Comparison of ENCODE assay signal across 17 cellular contexts in genomic region chr19:7670790-7671189, GRCh38. TPM values are rescaled to one million over a fixed set of nuclear protein-coding genes. Genes with fewer than 3 reads are reported as not detected.
A peak's percentile ranks its signal among the peaks of the same experiment; 100 is the strongest.
DNase-seq lines count a peak whose midpoint lies in the region; ATAC-seq and TF ChIP-seq lines count a peak whose summit lies in the region.
"Had no signal": no experiment of that assay in that cellular context is flagged by ENCODE, and none has a peak within 500 bp of the region (broad histone marks: within the 10 kb centered on the region; RNA-seq: fewer than 3 reads in every experiment).

No MANE protein-coding gene starts in this region.

- WGBS in iPS DF 6.9 (ENCODE audit: insufficient coverage, insufficient read length): no CpG with 5 or more reads among the region's 9 CpGs
- WGBS in ovary, 3 donors: 15 to 30% (median 29%) methylated on average over 9 of the region's 9 CpGs

- intact Hi-C loops in activated B cell treated with CpG ODN at 0.5 μM for 24 hours (cut with micrococcal nuclease): loop anchor here (10.0 kb wide), 1 partner anchor 316 kb away; no protein-coding TSS in a partner anchor
- intact Hi-C loops in ovary (cut with DNase I): loop anchor here in 1 of 4 donors (10.0 kb wide), 1 partner anchor 316 kb away; no protein-coding TSS in a partner anchor

- H3K27me3 ChIP-seq in iPS DF 6.9 (ENCODE audit: control insufficient read depth, insufficient read depth, low read length): no peaks in the 10 kb centered on the region; the same call in 1 of the 2 replicates
- H3K27me3 ChIP-seq in ovary: no peaks in the 10 kb centered on the region

- H3K36me3 ChIP-seq in iPS DF 6.9 (ENCODE audit: control insufficient read depth, insufficient read depth, low read length) (no peaks in the 10 kb centered on the region), ovary (no peaks in the 10 kb centered on the region)
- H3K36me3 ChIP-seq: gastroesophageal sphincter had no signal

- peak overlapping the region; percentile 63 for H3K4me3 Mint-ChIP-seq in activated naive CD4-positive, alpha-beta T cell treated with anti-CD3 and anti-CD28 coated beads, Interleukin-2, amount 10 ng/mL, durations not matched to agents 7 days and 5 days
- peak overlapping the region; percentile 64 for H3K4me3 Mint-ChIP-seq in activated B cell treated with CpG ODN at 0.5 μM for 24 hours
- peak overlapping the region; percentile 71 to 80 for H3K4me3 Mint-ChIP-seq in stimulated activated naive B cell treated with anti-CD40 and anti-IgM and Interleukin-4, amounts not matched to agents 10 μg/mL and 1 μg/mL and 100 μg/mL, for 72 hours

- no peak for TF ChIP-seq POLR2A in ovary (IDR thresholded peaks at IDR 0.05)

- CTCF ChIA-PET in activated naive CD4-positive, alpha-beta T cell treated with anti-CD3 and anti-CD28 coated beads, Interleukin-2, amount 10 ng/mL, durations not matched to agents 7 days and 5 days (lab: Charles Lee): interaction anchor here (3.2 kb wide), 1 partner anchor 10 kb away, joined by 7 read pairs; the partner anchor contains the start of gene TRAPPC5
- CTCF ChIA-PET in activated B cell treated with CpG ODN at 0.5 μM for 24 hours (lab: Charles Lee): no interaction called here

- no peak for DNase-seq in activated naive CD4-positive, alpha-beta T cell treated with anti-CD3 and anti-CD28 coated beads, Interleukin-2, amount 10 ng/mL, durations not matched to agents 7 days and 5 days
- DNase-seq in activated naive CD4-positive, alpha-beta T cell treated with anti-CD3 and anti-CD28 coated beads, Interleukin-2, amount 50 U/mL, for 72 hours (ENCODE audit: low spot score in 2 of 2): no peak
- no peak for DNase-seq in activated B cell treated with CpG ODN at 0.5 μM for 24 hours
- no peak for DNase-seq in iPS DF 6.9 (ENCODE audit: low read depth, low spot score)
- no peak for DNase-seq in stimulated activated naive B cell treated with anti-CD40 and anti-IgM and Interleukin-4, amounts not matched to agents 10 μg/mL and 1 μg/mL and 100 μg/mL, for 72 hours
- no peak for DNase-seq in ovary
- DNase-seq in activated CD8-positive, alpha-beta memory T cell treated with anti-CD3 and anti-CD28 coated beads, Interleukin-2, amount 50 U/mL, for 48 hours: no peak
- DNase-seq: kidney glomerular epithelial cell, NCI-H2029, NCI-H748 treated with DMSO at 0.1 percent for 48 hours, T-helper 9 cell had no signal

- peak overlapping the region; percentile 70 for H3K4me3 ChIP-seq in iPS DF 6.9 (ENCODE audit: low read length)
- H3K4me3 ChIP-seq in ovary: no peak overlapping the region
- H3K4me3 ChIP-seq: gastroesophageal sphincter had no signal

- H3K27ac ChIP-seq in iPS DF 6.9 (ENCODE audit: low read length): no peak overlapping the region
- H3K27ac ChIP-seq in ovary: no peak overlapping the region
- H3K27ac ChIP-seq: gastroesophageal sphincter had no signal

- H3K36me3 Mint-ChIP-seq in activated naive CD4-positive, alpha-beta T cell treated with anti-CD3 and anti-CD28 coated beads, Interleukin-2, amount 10 ng/mL, durations not matched to agents 7 days and 5 days: peaks cover 2% of the 10 kb centered on the region
- peaks cover 0 to 5% of the 10 kb centered on the region in 2 donors for H3K36me3 Mint-ChIP-seq in activated naive CD4-positive, alpha-beta T cell treated with anti-CD3 and anti-CD28 coated beads, Interleukin-2, amount 50 U/mL, for 72 hours
- H3K36me3 Mint-ChIP-seq in activated B cell treated with CpG ODN at 0.5 μM for 24 hours (ENCODE audit: low read depth): no peaks in the 10 kb centered on the region
- H3K36me3 Mint-ChIP-seq in stimulated activated naive B cell treated with anti-CD40 and anti-IgM and Interleukin-4, amounts not matched to agents 10 μg/mL and 1 μg/mL and 100 μg/mL, for 72 hours: peaks cover 0 to 3% of the 10 kb centered on the region in 2 donors
- H3K36me3 Mint-ChIP-seq: activated CD4-positive, alpha-beta memory T cell treated with anti-CD3 and anti-CD28 coated beads for 36 hours had no signal

- TF ChIP-seq CTCF in activated B cell treated with CpG ODN at 0.5 μM for 24 hours (IDR thresholded peaks at IDR 0.05): no peak
- no peak for TF ChIP-seq CTCF in ovary (IDR thresholded peaks at IDR 0.05)

- no peak overlapping the region for H3K27ac Mint-ChIP-seq in activated naive CD4-positive, alpha-beta T cell treated with anti-CD3 and anti-CD28 coated beads, Interleukin-2, amount 10 ng/mL, durations not matched to agents 7 days and 5 days
- H3K27ac Mint-ChIP-seq in activated naive CD4-positive, alpha-beta T cell treated with anti-CD3 and anti-CD28 coated beads, Interleukin-2, amount 50 U/mL, for 72 hours: no peak overlapping the region
- no peak overlapping the region for H3K27ac Mint-ChIP-seq in activated B cell treated with CpG ODN at 0.5 μM for 24 hours
- H3K27ac Mint-ChIP-seq in stimulated activated naive B cell treated with anti-CD40 and anti-IgM and Interleukin-4, amounts not matched to agents 10 μg/mL and 1 μg/mL and 100 μg/mL, for 72 hours: no peak overlapping the region
- H3K27ac Mint-ChIP-seq: activated CD4-positive, alpha-beta memory T cell treated with anti-CD3 and anti-CD28 coated beads for 36 hours had no signal

- peaks cover 32% of the 10 kb centered on the region for H3K4me1 Mint-ChIP-seq in activated naive CD4-positive, alpha-beta T cell treated with anti-CD3 and anti-CD28 coated beads, Interleukin-2, amount 10 ng/mL, durations not matched to agents 7 days and 5 days
- H3K4me1 Mint-ChIP-seq in activated B cell treated with CpG ODN at 0.5 μM for 24 hours: peaks cover 14% of the 10 kb centered on the region
- H3K4me1 Mint-ChIP-seq in stimulated activated naive B cell treated with anti-CD40 and anti-IgM and Interleukin-4, amounts not matched to agents 10 μg/mL and 1 μg/mL and 100 μg/mL, for 72 hours: peaks cover 11 to 14% of the 10 kb centered on the region in 2 donors

- no peak for TF ChIP-seq EP300 in ovary (IDR thresholded peaks at IDR 0.05)

- no peaks in the 10 kb centered on the region for H3K9me3 Mint-ChIP-seq in activated naive CD4-positive, alpha-beta T cell treated with anti-CD3 and anti-CD28 coated beads, Interleukin-2, amount 10 ng/mL, durations not matched to agents 7 days and 5 days
- no peaks in the 10 kb centered on the region for H3K9me3 Mint-ChIP-seq in activated naive CD4-positive, alpha-beta T cell treated with anti-CD3 and anti-CD28 coated beads, Interleukin-2, amount 50 U/mL, for 72 hours
- H3K9me3 Mint-ChIP-seq in activated B cell treated with CpG ODN at 0.5 μM for 24 hours: no peaks in the 10 kb centered on the region
- H3K9me3 Mint-ChIP-seq in stimulated activated naive B cell treated with anti-CD40 and anti-IgM and Interleukin-4, amounts not matched to agents 10 μg/mL and 1 μg/mL and 100 μg/mL, for 72 hours: peaks cover 0 to 2% of the 10 kb centered on the region in 2 donors

- peaks cover 83% of the 10 kb centered on the region for H3K27me3 Mint-ChIP-seq in activated naive CD4-positive, alpha-beta T cell treated with anti-CD3 and anti-CD28 coated beads, Interleukin-2, amount 10 ng/mL, durations not matched to agents 7 days and 5 days
- peaks cover 40% of the 10 kb centered on the region for H3K27me3 Mint-ChIP-seq in activated B cell treated with CpG ODN at 0.5 μM for 24 hours
- H3K27me3 Mint-ChIP-seq in stimulated activated naive B cell treated with anti-CD40 and anti-IgM and Interleukin-4, amounts not matched to agents 10 μg/mL and 1 μg/mL and 100 μg/mL, for 72 hours: peaks cover 53 to 61% of the 10 kb centered on the region in 2 donors

- no peak for ATAC-seq in activated naive CD4-positive, alpha-beta T cell treated with anti-CD3 and anti-CD28 coated beads, Interleukin-2, amount 50 U/mL, for 72 hours
- ATAC-seq in activated B cell treated with CpG ODN at 0.5 μM for 24 hours (ENCODE audit: low read depth) (no peak), SK-N-SH treated with all-trans-retinoic acid at 6 μM for 48 hours (no peak)
- peak in 1 of 2 donors; percentile 26 for ATAC-seq in stimulated activated naive B cell treated with anti-CD40 and anti-IgM and Interleukin-4, amounts not matched to agents 10 μg/mL and 1 μg/mL and 100 μg/mL, for 72 hours (replicated peaks)
- ATAC-seq: gastroesophageal sphincter had no signal

- H3K9me3 ChIP-seq in iPS DF 6.9 (ENCODE audit: control insufficient read depth, insufficient read depth, low read length) (no peaks in the 10 kb centered on the region), ovary (no peaks in the 10 kb centered on the region)

- POLR2A ChIA-PET in activated B cell treated with CpG ODN at 0.5 μM for 24 hours (lab: Charles Lee): interaction anchor here (0.6 to 1.2 kb wide), 2 partner anchors 8 to 17 kb away, joined by 4 to 9 read pairs; no protein-coding TSS in a partner anchor

- 0 out of 2 replicates have a peak, but pooled peaks cover 4% of the 10 kb centered on the region for H3K4me1 ChIP-seq in iPS DF 6.9 (ENCODE audit: control insufficient read depth, insufficient read depth, low read length)
- no peaks in the 10 kb centered on the region for H3K4me1 ChIP-seq in ovary (ENCODE audit: insufficient read depth)
- H3K4me1 ChIP-seq: gastroesophageal sphincter had no signal

TF ChIP-seq in SK-N-SH treated with all-trans-retinoic acid at 6 μM for 48 hours, 23 proteins besides CTCF, POLR2A, EP300 and RAD21 (continues in another document):
- TF ChIP-seq TCF4 (CRISPR knock-in tag; IDR thresholded peaks at IDR 0.05; ENCODE audit: borderline replicate concordance) (no peak), ESRRG (CRISPR knock-in tag; IDR thresholded peaks at IDR 0.05) (no peak)

RNA-seq across cellular contexts. Expression of gene RETN, which starts 1.9 kb away (rescaled TPM):
- total RNA-seq in activated naive CD4-positive, alpha-beta T cell treated with anti-CD3 and anti-CD28 coated beads, Interleukin-2, amount 50 U/mL, for 72 hours: not detected
- not detected in 2 replicates for total RNA-seq in activated B cell treated with CpG ODN at 0.5 μM for 24 hours
- total RNA-seq in ovary: under 1 TPM in 1 of 7 donors, not detected in 6; 0.52 TPM
- polyA plus RNA-seq in ovary: under 1 TPM; 0.46 to 0.48 TPM
- total RNA-seq: activated CD4-positive, alpha-beta memory T cell treated with anti-CD3 and anti-CD28 coated beads for 36 hours; Daoy; gastroesophageal sphincter; pulmonary artery endothelial cell had no signal

RNA-seq across cellular contexts. Expression of gene MCEMP1, which starts 6.1 kb away (rescaled TPM):
- not detected for total RNA-seq in activated naive CD4-positive, alpha-beta T cell treated with anti-CD3 and anti-CD28 coated beads, Interleukin-2, amount 50 U/mL, for 72 hours
- not detected in 2 replicates for total RNA-seq in activated B cell treated with CpG ODN at 0.5 μM for 24 hours
- total RNA-seq in ovary: under 1 TPM in 3 of 7 donors, not detected in 4; 0.23 to 0.83 (median 0.27) TPM
- polyA plus RNA-seq in ovary: under 1 TPM in 1 of 2 donors, not detected in 1; 0.06 TPM
- total RNA-seq: activated CD4-positive, alpha-beta memory T cell treated with anti-CD3 and anti-CD28 coated beads for 36 hours; Daoy; pulmonary artery endothelial cell; temporal lobe had no signal

RNA-seq across cellular contexts. Expression of gene TRAPPC5, which starts 9.8 kb away (rescaled TPM):
- total RNA-seq in activated naive CD4-positive, alpha-beta T cell treated with anti-CD3 and anti-CD28 coated beads, Interleukin-2, amount 50 U/mL, for 72 hours: 10 to 100 TPM; 58.9 to 84.4 TPM
- total RNA-seq in activated B cell treated with CpG ODN at 0.5 μM for 24 hours (110 and 123 TPM in 2 replicates), ovary (100 to 1,000 TPM in 1 of 7 donors, 10 to 100 TPM in 6; 44.0 to 111 (median 69.3) TPM)
- 10 to 100 TPM in 1 of 2 donors, under 1 TPM in 1; 0.32 to 57.2 TPM for polyA plus RNA-seq in ovary

RNA-seq across cellular contexts. Expression of gene FCER2, which starts 31.1 kb away (rescaled TPM):
- under 1 TPM; 0.56 to 0.57 TPM for total RNA-seq in activated naive CD4-positive, alpha-beta T cell treated with anti-CD3 and anti-CD28 coated beads, Interleukin-2, amount 50 U/mL, for 72 hours
- 191 and 193 TPM in 2 replicates for total RNA-seq in activated B cell treated with CpG ODN at 0.5 μM for 24 hours
- total RNA-seq in ovary: under 1 TPM in 1 of 7 donors, not detected in 6; 0.38 TPM
- 1 to 10 TPM in 1 of 2 donors, under 1 TPM in 1; 0.08 to 1.1 TPM for polyA plus RNA-seq in ovary
- total RNA-seq: Daoy, pulmonary artery endothelial cell had no signal

RNA-seq across cellular contexts. Expression of gene STXBP2, which starts 33.9 kb away (rescaled TPM):
- 100 to 1,000 TPM; 103 to 111 TPM for total RNA-seq in activated naive CD4-positive, alpha-beta T cell treated with anti-CD3 and anti-CD28 coated beads, Interleukin-2, amount 50 U/mL, for 72 hours
- total RNA-seq in activated B cell treated with CpG ODN at 0.5 μM for 24 hours: 147 and 176 TPM in 2 replicates
- 10 to 100 TPM in 4 of 7 donors, 1 to 10 TPM in 3; 4.9 to 35.6 (median 11.4) TPM for total RNA-seq in ovary
- 10 to 100 TPM in 1 of 2 donors, 1 to 10 TPM in 1; 8.2 to 25.0 TPM for polyA plus RNA-seq in ovary
